ENCODE assay signal across 18 cellular contexts in genomic region chr4:29153642-29154041, GRCh38.
DNase-seq lines count a peak whose midpoint lies in the region; ATAC-seq, FAIRE-seq and TF ChIP-seq lines count a peak whose summit lies in the region.
"Had no signal": no experiment of that assay in that cellular context is flagged by ENCODE, and none has a peak within 500 bp of the region (broad histone marks: within the 10 kb centered on the region; RNA-seq: fewer than 3 reads in every experiment).

No MANE protein-coding gene starts in this region.

- intact Hi-C loops in A673 (cut with micrococcal nuclease; ENCODE audit: unreplicated experiment), result no loop called here

- CTCF ChIA-PET in A673 (lab: Charles Lee), result no interaction called here

- H3K36me3 Mint-ChIP-seq in astrocyte (ENCODE audit: low read depth, unreplicated experiment), result no peaks in the 10 kb centered on the region
- H3K36me3 Mint-ChIP-seq: CD8-positive, alpha-beta memory T cell; IgD-negative memory B cell had no signal

- no peaks in the 10 kb centered on the region for H3K79me1 ChIP-seq in neuronal stem cell (ENCODE audit: low read depth, low read length)

- H3K4me1 ChIP-seq in A673 (ENCODE audit: insufficient read depth, low read length, poor library complexity, severe bottlenecking), result no peaks in the 10 kb centered on the region
- H3K4me1 ChIP-seq in astrocyte (ENCODE audit: insufficient read depth, low read length), result no peaks in the 10 kb centered on the region
- peaks cover 0 to 2% of the 10 kb centered on the region in 2 donors for H3K4me1 ChIP-seq in neuronal stem cell (ENCODE audit: control insufficient read depth in 2 of 2, insufficient read depth in 1 of 2, low read depth in 1 of 2, low read length in 2 of 2)
- H3K4me1 ChIP-seq: BLaER1 had no signal

- DNase-seq in A673 (ENCODE audit: low spot score), result peak; percentile 42
- DNase-seq in astrocyte (ENCODE audit: low read depth), result no peak
- DNase-seq in fibroblast of pulmonary artery (ENCODE audit: low read depth), result peak; percentile 0
- no peak for DNase-seq in neuronal stem cell (ENCODE audit: low spot score)
- no peak for DNase-seq in D721Med (ENCODE audit: insufficient read length, low spot score)
- no peak for DNase-seq in frontal cortex (ENCODE audit: low spot score in 2 of 2)
- DNase-seq: AML-193; Calu3; CD8-positive, alpha-beta memory T cell; DMS79; H7 had no signal

- no peak overlapping the region for H3K4ac ChIP-seq in neuronal stem cell (ENCODE audit: low read length)

- no peaks in the 10 kb centered on the region for H3K4me1 Mint-ChIP-seq in astrocyte (ENCODE audit: low read depth, unreplicated experiment)
- H3K4me1 Mint-ChIP-seq: CD8-positive, alpha-beta memory T cell; GM23338; IgD-negative memory B cell had no signal

- ATAC-seq in HG02870 (IDR thresholded peaks at IDR 0.05; ENCODE audit: unreplicated experiment), result no peak
- ATAC-seq: GM23338 had no signal

- FAIRE-seq in astrocyte (lab: Jason Lieb, UNC) (no peak), D721Med (lab: Jason Lieb, UNC) (no peak), frontal cortex (lab: Jason Lieb, UNC) (no peak)
- FAIRE-seq: G401.6, GM12891 had no signal

- H3K4me3 ChIP-seq in A673 (ENCODE audit: low read depth, low read length, poor library complexity, severe bottlenecking), result no peak overlapping the region
- no peak overlapping the region for H3K4me3 ChIP-seq in astrocyte (ENCODE audit: insufficient read depth, low read depth, low read length)
- no peak overlapping the region for H3K4me3 ChIP-seq in fibroblast of pulmonary artery (replicated peaks; ENCODE audit: low read depth, low read length)
- no peak overlapping the region for H3K4me3 ChIP-seq in neuronal stem cell (ENCODE audit: low read length in 2 of 2)
- H3K4me3 ChIP-seq: BLaER1, GM23338 had no signal

- H3K23ac ChIP-seq in neuronal stem cell (ENCODE audit: low read depth, low read length, poor library complexity), result no peak overlapping the region

- H3K27ac ChIP-seq in A673 (ENCODE audit: low read depth, low read length, poor library complexity, severe bottlenecking) (no peak overlapping the region), astrocyte (ENCODE audit: low read depth, low read length) (no peak overlapping the region), neuronal stem cell (replicated peaks; ENCODE audit: low read length) (no peak overlapping the region)
- H3K27ac ChIP-seq: 22Rv1, BLaER1 had no signal

- no peak overlapping the region for H2BK5ac ChIP-seq in neuronal stem cell (ENCODE audit: low read length)

- no CpG with 5 or more reads among the region's 3 CpGs for WGBS in neuronal stem cell (ENCODE audit: extremely low coverage in 2 of 2, insufficient read length in 2 of 2, insufficient replicate concordance in 1 of 2), 2 donors

- POLR2A ChIA-PET in A673 (lab: Charles Lee; ENCODE audit: low non-redundant PET), result no interaction called here

- no peak overlapping the region for H2AK5ac ChIP-seq in neuronal stem cell (ENCODE audit: low read depth, low read length)

- no peak overlapping the region for H3K9ac ChIP-seq in astrocyte (ENCODE audit: low read length)
- H3K9ac ChIP-seq in neuronal stem cell (ENCODE audit: low read depth, low read length, poor library complexity), result no peak overlapping the region
- H3K9ac ChIP-seq: BLaER1 had no signal

- no peak overlapping the region for H2BK15ac ChIP-seq in neuronal stem cell (ENCODE audit: low read length)

- H2BK12ac ChIP-seq in neuronal stem cell (ENCODE audit: low read length), result no peak overlapping the region

- H3K27me3 ChIP-seq in A673 (replicated peaks; ENCODE audit: insufficient read depth, low read depth, low read length, poor library complexity) (no peaks in the 10 kb centered on the region), astrocyte (ENCODE audit: insufficient read depth, low read length) (no peaks in the 10 kb centered on the region), neuronal stem cell (ENCODE audit: control insufficient read depth in 3 of 3, insufficient read depth in 3 of 3, low read depth in 1 of 3, low read length in 3 of 3) (no peaks in the 10 kb centered on the region)
- H3K27me3 ChIP-seq: BLaER1 had no signal

- no TSS peak for BruUV-seq in A673 (replicated peaks; lab: Mats Ljungman, UMichigan)

- H3K4me3 Mint-ChIP-seq in astrocyte (ENCODE audit: unreplicated experiment), result no peak overlapping the region
- H3K4me3 Mint-ChIP-seq: CD8-positive, alpha-beta memory T cell; GM23338; IgD-negative memory B cell had no signal

- no peak overlapping the region for H4K91ac ChIP-seq in neuronal stem cell (ENCODE audit: low read depth, low read length, poor library complexity)

- no peak overlapping the region for H4K8ac ChIP-seq in neuronal stem cell (ENCODE audit: low read depth, low read length)

- H4K20me1 ChIP-seq in astrocyte (ENCODE audit: insufficient read depth, low read length), result no peaks in the 10 kb centered on the region
- H4K20me1 ChIP-seq: BLaER1 had no signal

- H3K4me2 ChIP-seq in astrocyte (ENCODE audit: low read length), result no peak overlapping the region
- H3K4me2 ChIP-seq in neuronal stem cell (ENCODE audit: insufficient read depth, low read length, poor library complexity, severe bottlenecking), result no peak overlapping the region
- H3K4me2 ChIP-seq: BLaER1, GM23338 had no signal

- no peak overlapping the region for H3K14ac ChIP-seq in neuronal stem cell (ENCODE audit: low read length)

- H3K9me3 ChIP-seq in A673 (ENCODE audit: low read depth, low read length, poor library complexity, severe bottlenecking) (no peaks in the 10 kb centered on the region), astrocyte (ENCODE audit: insufficient read depth, low read depth, low read length) (no peaks in the 10 kb centered on the region), neuronal stem cell (replicated peaks in 1 of 2; ENCODE audit: control insufficient read depth in 2 of 2, insufficient read depth in 1 of 2, low read depth in 1 of 2, low read length in 2 of 2) (no peaks in the 10 kb centered on the region)
- H3K9me3 ChIP-seq: BLaER1 had no signal

- H3K27me3 Mint-ChIP-seq in astrocyte (ENCODE audit: low read depth, unreplicated experiment), result no peaks in the 10 kb centered on the region
- H3K27me3 Mint-ChIP-seq: CD8-positive, alpha-beta memory T cell; IgD-negative memory B cell had no signal

- no peak for TF ChIP-seq CTCF in A673 (conservative IDR thresholded peaks at IDR 0.05; ENCODE audit: low read depth, low read length)
- no peak for TF ChIP-seq CTCF in astrocyte (IDR thresholded peaks at IDR 0.05; ENCODE audit: insufficient read depth, low read depth, low read length)
- no peak for TF ChIP-seq CTCF in fibroblast of pulmonary artery (IDR thresholded peaks at IDR 0.05; ENCODE audit: low read length, missing control alignments)
- TF ChIP-seq CTCF in D721Med (IDR thresholded peaks at IDR 0.05; ENCODE audit: insufficient read depth, missing control alignments), result no peak

- H2BK120ac ChIP-seq in neuronal stem cell (ENCODE audit: low read depth, low read length), result no peak overlapping the region

- H3K9me3 Mint-ChIP-seq in astrocyte (ENCODE audit: unreplicated experiment), result peaks cover 2% of the 10 kb centered on the region
- H3K9me3 Mint-ChIP-seq: GM23338 had no signal

- no peaks in the 10 kb centered on the region for H3K36me3 ChIP-seq in A673 (ENCODE audit: insufficient read depth, low read length, poor library complexity, severe bottlenecking)
- no peaks in the 10 kb centered on the region for H3K36me3 ChIP-seq in astrocyte (ENCODE audit: insufficient read depth, low read length)
- no peaks in the 10 kb centered on the region for H3K36me3 ChIP-seq in neuronal stem cell (replicated peaks in 1 of 2; ENCODE audit: control insufficient read depth in 2 of 2, insufficient read depth in 2 of 2, low read length in 2 of 2)
- H3K36me3 ChIP-seq: BLaER1 had no signal

- H3K79me2 ChIP-seq in astrocyte (ENCODE audit: insufficient read depth, low read length), result no peaks in the 10 kb centered on the region

- H2AFZ ChIP-seq in astrocyte (ENCODE audit: low read depth, low read length), result peak overlapping the region; percentile 13
- peak overlapping the region; percentile 68 for H2AFZ ChIP-seq in neuronal stem cell (ENCODE audit: low read length)
- H2AFZ ChIP-seq: GM23338 had no signal

- no peak overlapping the region for H3K27ac Mint-ChIP-seq in astrocyte (ENCODE audit: unreplicated experiment)
- H3K27ac Mint-ChIP-seq: CD8-positive, alpha-beta memory T cell; GM23338; IgD-negative memory B cell had no signal

- H3K18ac ChIP-seq in neuronal stem cell (ENCODE audit: low read length), result no peak overlapping the region

Comparison
In these comparisons a context has a peak if more than half of its experiments do, and no peak if none do; other contexts are left out.
1. DNase-seq: peak in A673 (single experiment) and fibroblast of pulmonary artery (single experiment); none in astrocyte (single experiment), neuronal stem cell (single experiment), D721Med (single experiment) and frontal cortex (0 of 2).